Comparison of ENCODE assay signal across 18 cellular contexts in the genomic region with DNA sequence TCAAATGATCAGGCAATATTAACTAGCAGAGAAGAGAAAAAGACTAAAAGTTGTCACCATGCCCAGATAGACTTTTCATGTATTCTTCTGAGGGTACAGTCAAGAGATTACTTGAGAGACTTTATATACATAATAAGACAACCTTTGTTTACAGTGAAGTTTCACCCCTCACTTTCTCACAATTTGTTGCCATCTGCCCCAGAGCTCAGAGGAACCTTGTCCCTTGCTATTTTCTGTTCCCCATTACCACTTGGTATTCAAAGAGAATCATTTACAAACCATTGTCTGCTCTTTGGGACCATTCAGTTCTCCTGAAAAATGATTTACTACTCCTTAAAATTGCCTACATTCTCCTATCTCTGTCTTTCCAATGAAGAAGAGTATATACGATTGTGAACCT.
A peak's percentile ranks its signal among the peaks of the same experiment; 100 is the strongest.
DNase-seq lines count a peak whose midpoint lies in the region; ATAC-seq lines count a peak whose summit lies in the region.
"Had no signal": no experiment of that assay in that cellular context is flagged by ENCODE, and none has a peak within 500 bp of the region (broad histone marks: within the 10 kb centered on the region; RNA-seq: fewer than 3 reads in every experiment).

No MANE protein-coding gene starts in this region.

- POLR2A ChIA-PET in activated CD4-positive, alpha-beta T cell treated with anti-CD3 and anti-CD28 coated beads, Interleukin-2, amount 10 ng/mL, durations not matched to agents 7 days and 5 days (lab: Charles Lee): no interaction called here

- no peak for DNase-seq in stimulated activated naive CD4-positive, alpha-beta T cell treated with Interleukin-2 at 50 U/mL for 16 hours (lab: John Stamatoyannopoulos, UW)
- no peak for DNase-seq in stimulated activated CD4-positive, alpha-beta T cell treated with anti-CD3 and anti-CD28 coated beads, Interleukin-4, amount 100 ng/mL, for 4 hours
- DNase-seq in ureter (ENCODE audit: low spot score): no peak
- no peak for DNase-seq in activated CD4-positive, alpha-beta T cell treated with anti-CD3 and anti-CD28 coated beads, Interleukin-2, amount 10 ng/mL, durations not matched to agents 7 days and 5 days
- DNase-seq: activated CD4-positive, alpha-beta T cell treated with anti-CD3 and anti-CD28 coated beads, Interleukin-2, amount 10 ng/mL, durations not matched to agents 24 days and 14 days; activated CD8-positive, alpha-beta memory T cell treated with anti-CD3 and anti-CD28 coated beads, Interleukin-2, amount 50 U/mL, for 4 hours; activated effector memory CD4-positive, alpha-beta T cell treated with Interleukin-2 at 50 U/mL for 16 hours; adrenal gland; dermis blood vessel endothelial cell; foreskin melanocyte; lower lobe of right lung; NCI-H1105; NCI-H526 treated with DMSO at 0.1 percent for 48 hours; SHP77 had no signal

- peaks cover 4% of the 10 kb centered on the region for H3K9me3 Mint-ChIP-seq in activated CD4-positive, alpha-beta T cell treated with anti-CD3 and anti-CD28 coated beads, Interleukin-2, amount 10 ng/mL, durations not matched to agents 7 days and 5 days
- H3K9me3 Mint-ChIP-seq: activated CD4-positive, alpha-beta T cell treated with anti-CD3 and anti-CD28 coated beads, Interleukin-2, amount 10 ng/mL, durations not matched to agents 24 days and 14 days had no signal

- H3K27ac Mint-ChIP-seq in activated CD4-positive, alpha-beta T cell treated with anti-CD3 and anti-CD28 coated beads, Interleukin-2, amount 10 ng/mL, durations not matched to agents 7 days and 5 days: no peak overlapping the region
- H3K27ac Mint-ChIP-seq: activated CD4-positive, alpha-beta T cell treated with anti-CD3 and anti-CD28 coated beads, Interleukin-2, amount 10 ng/mL, durations not matched to agents 24 days and 14 days had no signal

- H3K4me3 Mint-ChIP-seq in activated CD4-positive, alpha-beta T cell treated with anti-CD3 and anti-CD28 coated beads, Interleukin-2, amount 10 ng/mL, durations not matched to agents 7 days and 5 days: no peak overlapping the region
- H3K4me3 Mint-ChIP-seq: activated CD4-positive, alpha-beta T cell treated with anti-CD3 and anti-CD28 coated beads, Interleukin-2, amount 10 ng/mL, durations not matched to agents 24 days and 14 days had no signal

- no peaks in the 10 kb centered on the region for H3K36me3 Mint-ChIP-seq in activated CD4-positive, alpha-beta T cell treated with anti-CD3 and anti-CD28 coated beads, Interleukin-2, amount 10 ng/mL, durations not matched to agents 7 days and 5 days (ENCODE audit: low read depth)

- no peaks in the 10 kb centered on the region for H3K27me3 Mint-ChIP-seq in activated CD4-positive, alpha-beta T cell treated with anti-CD3 and anti-CD28 coated beads, Interleukin-2, amount 10 ng/mL, durations not matched to agents 7 days and 5 days
- H3K27me3 Mint-ChIP-seq: activated CD4-positive, alpha-beta T cell treated with anti-CD3 and anti-CD28 coated beads, Interleukin-2, amount 10 ng/mL, durations not matched to agents 24 days and 14 days had no signal

- no peaks in the 10 kb centered on the region for H3K4me1 Mint-ChIP-seq in activated CD4-positive, alpha-beta T cell treated with anti-CD3 and anti-CD28 coated beads, Interleukin-2, amount 10 ng/mL, durations not matched to agents 7 days and 5 days
- H3K4me1 Mint-ChIP-seq: activated CD4-positive, alpha-beta T cell treated with anti-CD3 and anti-CD28 coated beads, Interleukin-2, amount 10 ng/mL, durations not matched to agents 24 days and 14 days had no signal

- ATAC-seq in GM18508 (IDR thresholded peaks at IDR 0.05; ENCODE audit: insufficient read depth, unreplicated experiment) (peak; percentile 33), GM19452 (IDR thresholded peaks at IDR 0.05; ENCODE audit: unreplicated experiment) (peak; percentile 52), HG02678 (IDR thresholded peaks at IDR 0.05; ENCODE audit: unreplicated experiment) (peak; percentile 62), HG03196 (IDR thresholded peaks at IDR 0.05; ENCODE audit: unreplicated experiment) (peak; percentile 64)
- ATAC-seq: lower lobe of right lung had no signal

- CTCF ChIA-PET in activated CD4-positive, alpha-beta T cell treated with anti-CD3 and anti-CD28 coated beads, Interleukin-2, amount 10 ng/mL, durations not matched to agents 7 days and 5 days (lab: Charles Lee): no interaction called here
